In the genomic region with DNA sequence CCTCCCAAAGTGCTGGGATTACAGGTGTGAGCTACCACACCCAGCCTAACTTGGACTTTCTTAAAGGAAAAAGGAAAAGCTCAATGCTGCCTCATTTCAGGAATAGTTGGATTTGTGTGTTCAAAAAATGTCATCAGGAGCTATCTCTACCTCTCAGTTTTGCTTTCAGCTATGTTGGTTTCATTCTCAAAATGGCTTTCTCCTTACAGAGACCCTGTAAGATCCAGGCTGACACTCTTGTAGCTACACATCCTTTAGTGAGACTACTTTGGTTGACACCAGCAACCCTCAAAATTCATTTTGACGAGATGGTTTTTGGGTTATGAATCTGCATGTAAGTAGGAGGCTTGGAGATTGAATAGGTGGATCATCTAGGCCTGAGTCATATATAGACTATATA, we compare ENCODE assay signal across 30 cellular contexts.
"Had no signal": no experiment of that assay in that cellular context is flagged by ENCODE, and none has a peak within 500 bp of the region (broad histone marks: within the 10 kb centered on the region; RNA-seq: fewer than 3 reads in every experiment).

No MANE protein-coding gene starts in this region.

- H3K36me3 Mint-ChIP-seq: activated naive CD4-positive, alpha-beta T cell treated with anti-CD3 and anti-CD28 coated beads, Interleukin-2, amount 10 ng/mL, durations not matched to agents 7 days and 5 days; mesothelial cell of epicardium; naive B cell; stimulated activated memory B cell treated with anti-CD40 and anti-IgM and Interleukin-4, amounts not matched to agents 10 μg/mL and 1 μg/mL and 100 μg/mL, for 72 hours had no signal

- H3K9me3 ChIP-seq: gastroesophageal sphincter, pancreas, prostate gland, sigmoid colon, thyroid gland, upper lobe of left lung, vagina had no signal

- H3K27me3 ChIP-seq: gastroesophageal sphincter, pancreas, sigmoid colon, thyroid gland, upper lobe of left lung, vagina had no signal

- H3K4me1 ChIP-seq: gastroesophageal sphincter, pancreas, prostate gland, thyroid gland, upper lobe of left lung, vagina had no signal

- ATAC-seq: gastroesophageal sphincter; left cardiac atrium; left ventricle myocardium superior; pancreas; stimulated activated naive CD8-positive, alpha-beta T cell treated with anti-CD3 and anti-CD28 coated beads, Interleukin-15, amount 100 ng/mL, for 72 hours had no signal

- H3K4me1 Mint-ChIP-seq: activated naive CD4-positive, alpha-beta T cell treated with anti-CD3 and anti-CD28 coated beads, Interleukin-2, amount 10 ng/mL, durations not matched to agents 7 days and 5 days; mesothelial cell of epicardium; stimulated activated naive CD8-positive, alpha-beta T cell treated with anti-CD3 and anti-CD28 coated beads, Interleukin-15, amount 100 ng/mL, for 72 hours had no signal

- H3K36me3 ChIP-seq: gastroesophageal sphincter, pancreas, prostate gland, sigmoid colon, thyroid gland, upper lobe of left lung, vagina had no signal

- H3K27ac ChIP-seq: gastroesophageal sphincter, pancreas, prostate gland, sigmoid colon, thyroid gland, upper lobe of left lung, vagina had no signal

- H3K4me3 ChIP-seq: gastroesophageal sphincter, pancreas, prostate gland, sigmoid colon, smooth muscle cell, thyroid gland, upper lobe of left lung, vagina had no signal

- H3K27me3 Mint-ChIP-seq: activated naive CD4-positive, alpha-beta T cell treated with anti-CD3 and anti-CD28 coated beads, Interleukin-2, amount 10 ng/mL, durations not matched to agents 7 days and 5 days; activated T-cell treated with anti-CD3 and anti-CD28 coated beads, Interleukin-2, amount 50 U/mL, for 24 hours; naive B cell; stimulated activated memory B cell treated with anti-CD40 and anti-IgM and Interleukin-4, amounts not matched to agents 10 μg/mL and 1 μg/mL and 100 μg/mL, for 72 hours; stimulated activated naive CD8-positive, alpha-beta T cell treated with anti-CD3 and anti-CD28 coated beads, Interleukin-15, amount 100 ng/mL, for 72 hours had no signal

- H3K4me3 Mint-ChIP-seq: activated naive CD4-positive, alpha-beta T cell treated with anti-CD3 and anti-CD28 coated beads, Interleukin-2, amount 10 ng/mL, durations not matched to agents 7 days and 5 days; activated T-cell treated with anti-CD3 and anti-CD28 coated beads, Interleukin-2, amount 50 U/mL, for 24 hours; mesothelial cell of epicardium; nephron progenitor cell; stimulated activated memory B cell treated with anti-CD40 and anti-IgM and Interleukin-4, amounts not matched to agents 10 μg/mL and 1 μg/mL and 100 μg/mL, for 72 hours; stimulated activated naive CD8-positive, alpha-beta T cell treated with anti-CD3 and anti-CD28 coated beads, Interleukin-15, amount 100 ng/mL, for 72 hours had no signal

- DNase-seq: activated CD4-positive, alpha-beta T cell treated with anti-CD3 and anti-CD28 coated beads for 4 hours; activated CD4-positive, alpha-beta T cell treated with anti-CD3 and anti-CD28 coated beads, Interleukin-2, amount 50 U/mL, for 4 hours; activated CD8-positive, alpha-beta memory T cell treated with anti-CD3 and anti-CD28 coated beads, Interleukin-2, amount 50 U/mL, for 48 hours; activated gamma-delta T cell; activated naive CD4-positive, alpha-beta T cell treated with anti-CD3 and anti-CD28 coated beads, Interleukin-2, amount 10 ng/mL, durations not matched to agents 7 days and 5 days; activated T-cell treated with anti-CD3 and anti-CD28 coated beads, Interleukin-2, amount 50 U/mL, for 24 hours; amniotic stem cell; hippocampal formation; left cardiac atrium; left ventricle myocardium superior; mammary epithelial cell; nephron progenitor cell; nucleus accumbens; pancreas; retina; sigmoid colon; stimulated activated CD4-positive, alpha-beta T cell treated with anti-CD3 and anti-CD28 coated beads, Interleukin-1b, Interleukin-23, amount 100 ng/mL, for 48 hours; stimulated activated CD4-positive, alpha-beta T cell treated with anti-CD3 and anti-CD28 coated beads, Interleukin-4, amount 100 ng/mL, for 4 hours; stimulated activated CD8-positive, alpha-beta memory T cell treated with anti-CD3 and anti-CD28 coated beads, Interleukin-4, amount 100 ng/mL, for 48 hours; stimulated activated naive CD8-positive, alpha-beta T cell treated with anti-CD3 and anti-CD28 coated beads, Interleukin-15, amount 100 ng/mL, for 72 hours; substantia nigra; thyroid gland; upper lobe of left lung had no signal

- H3K9me3 Mint-ChIP-seq: mesothelial cell of epicardium; nephron progenitor cell; stimulated activated memory B cell treated with anti-CD40 and anti-IgM and Interleukin-4, amounts not matched to agents 10 μg/mL and 1 μg/mL and 100 μg/mL, for 72 hours had no signal

- H3K27ac Mint-ChIP-seq: activated naive CD4-positive, alpha-beta T cell treated with anti-CD3 and anti-CD28 coated beads, Interleukin-2, amount 10 ng/mL, durations not matched to agents 7 days and 5 days; activated T-cell treated with anti-CD3 and anti-CD28 coated beads, Interleukin-2, amount 50 U/mL, for 24 hours; mesothelial cell of epicardium; naive B cell; nephron progenitor cell; stimulated activated naive CD8-positive, alpha-beta T cell treated with anti-CD3 and anti-CD28 coated beads, Interleukin-15, amount 100 ng/mL, for 72 hours had no signal
